1 cellular context compared by ENCODE assay signal in genomic region chr3:15766406-15766805, GRCh38.
TF ChIP-seq lines count a peak whose summit lies in the region.

No MANE protein-coding gene starts in this region.

TF ChIP-seq in A549, 52 proteins besides CTCF, POLR2A, EP300 and RAD21:
- TF ChIP-seq NPAS2 (CRISPR knock-in tag; IDR thresholded peaks at IDR 0.05; ENCODE audit: borderline replicate concordance), result no peak
TF ChIP-seq in A549: peak in this region for 0.
